10 cellular contexts compared by ENCODE assay signal in the genomic region with DNA sequence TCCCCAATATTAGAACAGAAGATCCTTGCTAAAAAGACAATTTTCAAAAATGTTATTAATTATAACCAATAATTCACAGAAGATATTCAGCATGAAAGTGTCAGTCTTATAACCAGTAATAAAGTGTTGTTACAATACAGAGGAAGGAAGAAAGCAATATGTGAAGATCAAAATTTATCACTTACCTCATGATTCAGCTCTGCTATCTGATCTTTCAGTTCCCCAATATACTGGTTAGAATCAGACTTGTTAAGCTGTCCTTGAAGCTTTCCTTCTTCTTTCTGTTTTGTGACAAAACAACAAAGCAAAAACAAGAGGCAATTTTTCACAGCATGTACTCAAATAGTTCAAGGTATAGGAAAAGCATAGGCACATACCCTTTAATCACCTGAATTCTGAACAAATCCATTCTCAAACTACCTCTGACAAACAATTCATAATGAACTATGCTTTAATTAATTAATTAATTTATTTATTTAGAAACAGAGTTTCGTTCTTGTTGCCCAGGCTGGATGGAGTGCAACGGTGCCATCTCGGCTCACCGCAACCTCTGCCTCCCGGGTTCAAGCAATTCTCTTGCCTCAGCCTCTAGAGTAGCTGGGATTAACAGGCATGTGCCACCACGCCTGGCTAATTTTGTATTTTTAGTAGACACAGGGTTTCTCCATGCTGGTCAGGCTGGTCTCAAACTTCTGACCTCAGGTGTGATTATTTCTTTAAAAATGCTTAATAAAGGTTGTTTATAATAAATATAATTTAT.
DNase-seq lines count a peak whose midpoint lies in the region; ATAC-seq and TF ChIP-seq lines count a peak whose summit lies in the region.
"Had no signal": no experiment of that assay in that cellular context is flagged by ENCODE, and none has a peak within 500 bp of the region (broad histone marks: within the 10 kb centered on the region; RNA-seq: fewer than 3 reads in every experiment).

No MANE protein-coding gene starts in this region.

- H3K9me3 ChIP-seq in breast epithelium = no peaks in the 10 kb centered on the region

- no peak overlapping the region for H3K27ac ChIP-seq in breast epithelium

- TF ChIP-seq CTCF in mesothelial cell of epicardium (IDR thresholded peaks at IDR 0.05; ENCODE audit: unreplicated experiment) (no peak), omental fat pad (IDR thresholded peaks at IDR 0.05) (no peak), breast epithelium (IDR thresholded peaks at IDR 0.05) (no peak)

- intact Hi-C loops in breast epithelium (cut with DNase I; ENCODE audit: low total_unique reads) = no loop called here

- ATAC-seq in GM18870 (IDR thresholded peaks at IDR 0.05; ENCODE audit: unreplicated experiment) = peak; percentile 96
- ATAC-seq in GM21526 (IDR thresholded peaks at IDR 0.05; ENCODE audit: low FRiP score, unreplicated experiment) = peak; percentile 95
- peak; percentile 98 for ATAC-seq in HG03342 (IDR thresholded peaks at IDR 0.05; ENCODE audit: unreplicated experiment)
- ATAC-seq in central memory CD8-positive, alpha-beta T cell (replicated peaks; ENCODE audit: extremely low read depth, poor library complexity, severe bottlenecking) = peak; percentile 60
- ATAC-seq in omental fat pad (ENCODE audit: low FRiP score) = no peak
- ATAC-seq: esophagus mucosa had no signal

- H3K4me1 Mint-ChIP-seq in central memory CD8-positive, alpha-beta T cell = no peaks in the 10 kb centered on the region
- no peaks in the 10 kb centered on the region for H3K4me1 Mint-ChIP-seq in mesothelial cell of epicardium

- TF ChIP-seq POLR2A in breast epithelium (IDR thresholded peaks at IDR 0.05) = no peak

- no peak overlapping the region for H3K4me3 Mint-ChIP-seq in central memory CD8-positive, alpha-beta T cell
- H3K4me3 Mint-ChIP-seq in mesothelial cell of epicardium = no peak overlapping the region
- H3K4me3 Mint-ChIP-seq: stimulated activated naive CD8-positive, alpha-beta T cell treated with anti-CD3 and anti-CD28 coated beads, Interleukin-15, Interleukin-2, amounts not matched to agents 100 ng/mL and 50 ng/mL, for 24 hours had no signal

- H3K4me1 ChIP-seq in breast epithelium = no peaks in the 10 kb centered on the region

- no peak overlapping the region for H3K4me3 ChIP-seq in breast epithelium

- H3K27ac Mint-ChIP-seq in central memory CD8-positive, alpha-beta T cell (ENCODE audit: low read depth) = no peak overlapping the region
- H3K27ac Mint-ChIP-seq in mesothelial cell of epicardium = no peak overlapping the region
- H3K27ac Mint-ChIP-seq: stimulated activated naive CD8-positive, alpha-beta T cell treated with anti-CD3 and anti-CD28 coated beads, Interleukin-15, Interleukin-2, amounts not matched to agents 100 ng/mL and 50 ng/mL, for 24 hours had no signal

- no peaks in the 10 kb centered on the region for H3K36me3 Mint-ChIP-seq in central memory CD8-positive, alpha-beta T cell (ENCODE audit: insufficient read depth)
- H3K36me3 Mint-ChIP-seq in mesothelial cell of epicardium = peaks cover 7% of the 10 kb centered on the region

- H3K27me3 Mint-ChIP-seq in central memory CD8-positive, alpha-beta T cell = no peaks in the 10 kb centered on the region
- no peaks in the 10 kb centered on the region for H3K27me3 Mint-ChIP-seq in mesothelial cell of epicardium (ENCODE audit: low read depth)
- H3K27me3 Mint-ChIP-seq: stimulated activated naive CD8-positive, alpha-beta T cell treated with anti-CD3 and anti-CD28 coated beads, Interleukin-15, Interleukin-2, amounts not matched to agents 100 ng/mL and 50 ng/mL, for 24 hours had no signal

- DNase-seq in central memory CD8-positive, alpha-beta T cell (ENCODE audit: low spot score in 2 of 2) = no peak
- no peak for DNase-seq in mesothelial cell of epicardium (ENCODE audit: low spot score in 2 of 2, unreplicated experiment in 2 of 2)
- DNase-seq in omental fat pad (ENCODE audit: low spot score) = no peak
- no peak for DNase-seq in breast epithelium (ENCODE audit: low spot score in 2 of 2)
- DNase-seq: NCI-H524 treated with DMSO at 0.1 percent for 48 hours had no signal

- H3K9me3 Mint-ChIP-seq in central memory CD8-positive, alpha-beta T cell = no peaks in the 10 kb centered on the region
- peaks cover 7% of the 10 kb centered on the region for H3K9me3 Mint-ChIP-seq in mesothelial cell of epicardium
- H3K9me3 Mint-ChIP-seq: stimulated activated naive CD8-positive, alpha-beta T cell treated with anti-CD3 and anti-CD28 coated beads, Interleukin-15, Interleukin-2, amounts not matched to agents 100 ng/mL and 50 ng/mL, for 24 hours had no signal

- H3K36me3 ChIP-seq in breast epithelium = no peaks in the 10 kb centered on the region

- H3K27me3 ChIP-seq in breast epithelium = no peaks in the 10 kb centered on the region
